20 cellular contexts compared by ENCODE assay signal in genomic region chr13:79359064-79359463, GRCh38.
"Had no signal": no experiment of that assay in that cellular context is flagged by ENCODE, and none has a peak within 500 bp of the region (broad histone marks: within the 10 kb centered on the region; RNA-seq: fewer than 3 reads in every experiment).

No MANE protein-coding gene starts in this region.

- H3K27ac Mint-ChIP-seq: activated naive CD8-positive, alpha-beta T cell treated with anti-CD3 and anti-CD28 coated beads, Interleukin-2, amount 10 ng/mL, durations not matched to agents 7 days and 5 days; nephron had no signal

- H3K9me3 Mint-ChIP-seq: activated naive CD8-positive, alpha-beta T cell treated with anti-CD3 and anti-CD28 coated beads, Interleukin-2, amount 10 ng/mL, durations not matched to agents 7 days and 5 days; nephron; stimulated activated naive CD8-positive, alpha-beta T cell treated with anti-CD3 and anti-CD28 coated beads, Interleukin-15, amount 100 ng/mL, for 72 hours; T-cell had no signal

- H3K27me3 Mint-ChIP-seq: activated naive CD8-positive, alpha-beta T cell treated with anti-CD3 and anti-CD28 coated beads, Interleukin-2, amount 10 ng/mL, durations not matched to agents 7 days and 5 days; stimulated activated naive CD8-positive, alpha-beta T cell treated with anti-CD3 and anti-CD28 coated beads, Interleukin-15, amount 100 ng/mL, for 72 hours; T-cell had no signal

- H3K27ac ChIP-seq: esophagus squamous epithelium, hepatocyte, testis, upper lobe of left lung had no signal

- H3K4me3 ChIP-seq: esophagus squamous epithelium, hepatocyte, testis, upper lobe of left lung had no signal

- DNase-seq: activated CD8-positive, alpha-beta memory T cell treated with anti-CD3 and anti-CD28 coated beads for 24 hours; activated effector memory CD4-positive, alpha-beta T cell treated with Interleukin-2 at 50 U/mL for 16 hours; activated naive CD8-positive, alpha-beta T cell treated with anti-CD3 and anti-CD28 coated beads, Interleukin-2, amount 10 ng/mL, durations not matched to agents 7 days and 5 days; aorta; cortex of kidney; effector CD8-positive, alpha-beta T cell; esophagus squamous epithelium; occipital lobe; right cardiac atrium; SK-N-SH; small intestine; stimulated activated CD4-positive, alpha-beta T cell treated with anti-CD3 and anti-CD28 coated beads, Interleukin-4, amount 100 ng/mL, for 24 hours; stimulated activated naive CD8-positive, alpha-beta T cell treated with anti-CD3 and anti-CD28 coated beads, Interleukin-15, amount 100 ng/mL, for 72 hours; T-cell; T1000; testis; upper lobe of left lung had no signal

- H3K27me3 ChIP-seq: esophagus squamous epithelium, hepatocyte, testis, upper lobe of left lung had no signal

- H3K9me3 ChIP-seq: esophagus squamous epithelium, SK-N-SH, testis, upper lobe of left lung had no signal

- H3K4me3 Mint-ChIP-seq: activated naive CD8-positive, alpha-beta T cell treated with anti-CD3 and anti-CD28 coated beads, Interleukin-2, amount 10 ng/mL, durations not matched to agents 7 days and 5 days; nephron; stimulated activated naive CD8-positive, alpha-beta T cell treated with anti-CD3 and anti-CD28 coated beads, Interleukin-15, amount 100 ng/mL, for 72 hours; T-cell had no signal

- H3K4me1 ChIP-seq: esophagus squamous epithelium, testis had no signal

- ATAC-seq: left lobe of liver; right cardiac atrium; stimulated activated naive CD8-positive, alpha-beta T cell treated with anti-CD3 and anti-CD28 coated beads, Interleukin-15, amount 100 ng/mL, for 72 hours; T-cell had no signal
